Comparison of ENCODE assay signal across 10 cellular contexts in the genomic region with DNA sequence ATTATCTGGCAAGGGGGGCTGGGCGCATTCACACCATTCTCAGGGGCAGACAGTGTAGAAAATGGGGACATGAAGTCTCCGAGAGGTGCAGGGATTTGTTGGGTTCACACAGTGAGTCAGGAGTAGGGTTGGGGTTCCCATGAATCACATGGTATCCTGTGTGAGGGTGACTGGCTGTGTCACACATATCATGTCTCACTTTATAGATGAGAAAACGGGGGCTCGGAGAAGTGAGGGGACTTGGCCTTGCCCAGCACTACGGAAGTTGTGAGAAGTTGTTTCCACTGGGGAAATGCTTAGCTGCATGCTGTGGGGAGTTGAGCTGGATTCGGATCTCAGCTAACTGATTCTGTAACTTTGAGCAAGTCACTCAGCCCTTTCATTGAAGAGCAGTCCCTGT. TPM values are rescaled to one million over a fixed set of nuclear protein-coding genes. Genes with fewer than 3 reads are reported as not detected.
DNase-seq lines count a peak whose midpoint lies in the region; ATAC-seq and TF ChIP-seq lines count a peak whose summit lies in the region.
"Had no signal": no experiment of that assay in that cellular context is flagged by ENCODE, and none has a peak within 500 bp of the region (broad histone marks: within the 10 kb centered on the region; RNA-seq: fewer than 3 reads in every experiment).

No MANE protein-coding gene starts in this region.

- no peaks in the 10 kb centered on the region for H3K36me3 Mint-ChIP-seq in activated naive CD4-positive, alpha-beta T cell treated with anti-CD3 and anti-CD28 coated beads, Interleukin-2, amount 50 U/mL, for 24 hours

- no peak for DNase-seq in activated naive CD4-positive, alpha-beta T cell treated with anti-CD3 and anti-CD28 coated beads, Interleukin-2, amount 50 U/mL, for 16 hours
- DNase-seq in PC-9 = no peak
- peak; percentile 18 for DNase-seq in epithelial cell of esophagus (ENCODE audit: low read depth)
- DNase-seq in thyroid gland = no peak

- CTCF ChIA-PET in PC-9 (lab: Charles Lee) = interaction anchor here (0.6 to 1.9 kb wide), 10 partner anchors 19 to 1201 kb away, joined by 3 to 7 read pairs (median 3); a partner anchor contains a TSS

- no peaks in the 10 kb centered on the region for H3K9me2 ChIP-seq in PC-9 (ENCODE audit: insufficient read depth)

- peak overlapping the region; percentile 1; the same call in 1 of the 2 replicates for H3K4me3 ChIP-seq in PC-9
- no peak overlapping the region for H3K4me3 ChIP-seq in epithelial cell of esophagus (ENCODE audit: low read length)
- H3K4me3 ChIP-seq in thyroid gland (replicated peaks in 1 of 3) = no peak overlapping the region

- H3K4me2 ChIP-seq in PC-9 = peak overlapping the region; percentile 49

- ATAC-seq in GM21717 (IDR thresholded peaks at IDR 0.05; ENCODE audit: unreplicated experiment) (no peak), GM19351 (IDR thresholded peaks at IDR 0.05; ENCODE audit: unreplicated experiment) (no peak), HG02970 (IDR thresholded peaks at IDR 0.05; ENCODE audit: low FRiP score, unreplicated experiment) (no peak)

- no peak overlapping the region for H3K4me3 Mint-ChIP-seq in activated naive CD4-positive, alpha-beta T cell treated with anti-CD3 and anti-CD28 coated beads, Interleukin-2, amount 50 U/mL, for 24 hours
- H3K4me3 Mint-ChIP-seq: T-helper 2 cell treated with Interferon-gamma antibody and Interleukin-4, amounts not matched to agents 5 μg/mL and 100 μg/mL, for 36 hours had no signal

- H3K27ac ChIP-seq in PC-9 = no peak overlapping the region
- no peak overlapping the region for H3K27ac ChIP-seq in thyroid gland

- H3K4me1 ChIP-seq in PC-9 (replicated peaks; ENCODE audit: insufficient read depth) (no peaks in the 10 kb centered on the region), thyroid gland (peaks cover 42 to 49% of the 10 kb centered on the region in 2 donors)

- no peak overlapping the region for H2AFZ ChIP-seq in PC-9

- H3K36me3 ChIP-seq in PC-9 (ENCODE audit: low read depth) (no peaks in the 10 kb centered on the region), thyroid gland (peaks cover 0 to 12% of the 10 kb centered on the region in 2 donors)

- no peak for TF ChIP-seq POLR2A in thyroid gland (IDR thresholded peaks at IDR 0.05)

- no TSS peak for BruUV-seq in PC-9 (replicated peaks; lab: Mats Ljungman, UMichigan)

- H3K4me1 Mint-ChIP-seq in activated naive CD4-positive, alpha-beta T cell treated with anti-CD3 and anti-CD28 coated beads, Interleukin-2, amount 50 U/mL, for 24 hours = peaks cover 18% of the 10 kb centered on the region

- WGBS in thyroid gland, 2 donors = 71 to 76% methylated on average over 6 of the region's 6 CpGs

- H4K20me1 ChIP-seq in PC-9 (ENCODE audit: insufficient read depth) = no peaks in the 10 kb centered on the region

- peak overlapping the region; percentile 83 for H3K27ac Mint-ChIP-seq in activated naive CD4-positive, alpha-beta T cell treated with anti-CD3 and anti-CD28 coated beads, Interleukin-2, amount 50 U/mL, for 24 hours
- H3K27ac Mint-ChIP-seq: T-helper 2 cell treated with Interferon-gamma antibody and Interleukin-4, amounts not matched to agents 5 μg/mL and 100 μg/mL, for 36 hours had no signal

- intact Hi-C loops in PC-9 (cut with micrococcal nuclease; ENCODE audit: unreplicated experiment) = no loop called here
- intact Hi-C loops in thyroid gland (cut with DNase I) = no loop called here

- H3F3A ChIP-seq in PC-9 (ENCODE audit: insufficient read depth, low read depth) = peaks cover 11% of the 10 kb centered on the region

- no peaks in the 10 kb centered on the region for H3K27me3 Mint-ChIP-seq in activated naive CD4-positive, alpha-beta T cell treated with anti-CD3 and anti-CD28 coated beads, Interleukin-2, amount 50 U/mL, for 24 hours

- no peaks in the 10 kb centered on the region for H3K9me3 Mint-ChIP-seq in activated naive CD4-positive, alpha-beta T cell treated with anti-CD3 and anti-CD28 coated beads, Interleukin-2, amount 50 U/mL, for 24 hours
- H3K9me3 Mint-ChIP-seq: T-helper 2 cell treated with Interferon-gamma antibody and Interleukin-4, amounts not matched to agents 5 μg/mL and 100 μg/mL, for 36 hours had no signal

- H3K79me2 ChIP-seq in PC-9 (ENCODE audit: low read depth) = no peaks in the 10 kb centered on the region

- POLR2A ChIA-PET in PC-9 (lab: Charles Lee; ENCODE audit: unreplicated experiment) = interaction anchor here (0.5 to 1.1 kb wide), 4 partner anchors 14 to 185 kb away, joined by 4 to 10 read pairs (median 5); no protein-coding TSS in a partner anchor

- TF ChIP-seq CTCF in PC-9 (conservative IDR thresholded peaks at IDR 0.05) (no peak), epithelial cell of esophagus (IDR thresholded peaks at IDR 0.05; ENCODE audit: insufficient read depth, low read depth, low read length, missing control alignments) (no peak), thyroid gland (IDR thresholded peaks at IDR 0.05) (no peak)

- H3K27me3 ChIP-seq in PC-9 (ENCODE audit: insufficient read depth, low read depth) (no peaks in the 10 kb centered on the region), thyroid gland (no peaks in the 10 kb centered on the region)

- no peaks in the 10 kb centered on the region for H3K9me3 ChIP-seq in PC-9 (ENCODE audit: insufficient read depth, low read depth)
- no peaks in the 10 kb centered on the region for H3K9me3 ChIP-seq in thyroid gland

RNA-seq across cellular contexts. Expression of a gene that starts 4.2 kb away (rescaled TPM):
- total RNA-seq in PC-9 (2021) (not detected in 2 replicates), thyroid gland (100 to 1,000 TPM in 2 of 4 donors, 10 to 100 TPM in 2; 49.2 to 154 (median 118) TPM)

RNA-seq across cellular contexts. Expression of a gene that starts 7.4 kb away (rescaled TPM):
- total RNA-seq in PC-9 (2021) = 221 and 224 TPM in 2 replicates
- 100 to 1,000 TPM; 149 to 231 (median 158) TPM for total RNA-seq in thyroid gland

RNA-seq across cellular contexts. Expression of a gene that starts 18.5 kb away (rescaled TPM):
- 2.3 and 4.2 TPM in 2 replicates for total RNA-seq in PC-9 (2021)
- total RNA-seq in thyroid gland = not detected
- total RNA-seq: skeletal muscle tissue had no signal

RNA-seq across cellular contexts. Expression of a gene that starts 25.3 kb away (rescaled TPM):
- total RNA-seq in PC-9 (2021) (100 and 102 TPM in 2 replicates), thyroid gland (10 to 100 TPM; 39.6 to 67.7 (median 59.7) TPM)

RNA-seq across cellular contexts. Expression of a gene that starts 32.9 kb away (rescaled TPM):
- total RNA-seq in PC-9 (2021) (52.0 and 58.5 TPM in 2 replicates), thyroid gland (10 to 100 TPM in 3 of 4 donors, 1 to 10 TPM in 1; 7.1 to 53.1 (median 30.6) TPM)
- total RNA-seq: skeletal muscle tissue had no signal

Comparison
In these comparisons a context has a peak if more than half of its experiments do, and no peak if none do; other contexts are left out.
1. RNA of a gene that starts 4.2 kb away (total RNA-seq): 49.2 to 154 TPM in thyroid gland; not detected in PC-9; every median in the first group is over 10 times any median in the second.